Comparison of ENCODE assay signal across 19 cellular contexts in genomic region chr21:20292280-20292679, GRCh38.
DNase-seq lines count a peak whose midpoint lies in the region; ATAC-seq, FAIRE-seq and TF ChIP-seq lines count a peak whose summit lies in the region.
"Had no signal": no experiment of that assay in that cellular context is flagged by ENCODE, and none has a peak within 500 bp of the region (broad histone marks: within the 10 kb centered on the region; RNA-seq: fewer than 3 reads in every experiment).

No MANE protein-coding gene starts in this region.

- no peak overlapping the region for H2BK20ac ChIP-seq in IMR-90 (ENCODE audit: low read depth, low read length)

- no peak for TF ChIP-seq EP300 in K562 (IDR thresholded peaks at IDR 0.05; ENCODE audit: low read length)

- H4K5ac ChIP-seq in IMR-90 (ENCODE audit: low read depth, low read length) = no peak overlapping the region

- H3K27me3 ChIP-seq in IMR-90 (ENCODE audit: control insufficient read depth, insufficient read depth, low read length) = no peaks in the 10 kb centered on the region
- no peaks in the 10 kb centered on the region for H3K27me3 ChIP-seq in K562 (ENCODE audit: control insufficient read depth in 2 of 2, insufficient read depth in 2 of 2, low read length in 2 of 2)
- H3K27me3 ChIP-seq in vagina = no peaks in the 10 kb centered on the region
- H3K27me3 ChIP-seq in spleen (replicated peaks in 1 of 7) = no peaks in the 10 kb centered on the region

- in situ Hi-C loops in IMR-90 (cut with MboI; ENCODE audit: low sequenced_read_pairs) (no loop called here), K562 (cut with MboI) (no loop called here)

- H4K20me1 ChIP-seq in IMR-90 (ENCODE audit: insufficient read depth, low read length) (no peaks in the 10 kb centered on the region), K562 (replicated peaks; ENCODE audit: control insufficient read depth, insufficient read depth, low read length) (no peaks in the 10 kb centered on the region)

- CTCF ChIA-PET in IMR-90 (lab: Yijun Ruan, JAX) (no interaction called here), K562 (lab: Yijun Ruan, JAX; ENCODE audit: low intra/inter-chr PET ratio) (no interaction called here)

- H3K4me2 ChIP-seq in IMR-90 (ENCODE audit: low read depth, low read length) = no peak overlapping the region
- H3K4me2 ChIP-seq in K562 (ENCODE audit: insufficient read depth, low read length) = no peak overlapping the region
- H3K4me2 ChIP-seq: GM23338 had no signal

- no peak overlapping the region for H4K91ac ChIP-seq in IMR-90 (ENCODE audit: insufficient read depth, low read depth, low read length)

- no peaks in the 10 kb centered on the region for H3K79me1 ChIP-seq in IMR-90 (ENCODE audit: low read depth in 1 of 2, low read length in 2 of 2)

- H3K4me3 ChIP-seq in IMR-90 (ENCODE audit: insufficient read depth, low read depth, low read length) = no peak overlapping the region
- no peak overlapping the region for H3K4me3 ChIP-seq in LNCaP clone FGC (ENCODE audit: low read depth, low read length)
- H3K4me3 ChIP-seq in K562 = no peak overlapping the region
- no peak overlapping the region for H3K4me3 ChIP-seq in vagina
- no peak overlapping the region for H3K4me3 ChIP-seq in spleen
- H3K4me3 ChIP-seq: GM23338, HAP-1 had no signal

- H3K9me1 ChIP-seq in IMR-90 (ENCODE audit: insufficient read depth, low read length) (no peaks in the 10 kb centered on the region), K562 (ENCODE audit: control insufficient read depth, insufficient read depth, low read length) (no peaks in the 10 kb centered on the region)

- intact Hi-C loops in IMR-90 (cut with micrococcal nuclease) = no loop called here
- intact Hi-C loops in K562 (cut with micrococcal nuclease) = no loop called here
- intact Hi-C loops in vagina (cut with DNase I) = no loop called here
- intact Hi-C loops in spleen (cut with DNase I; ENCODE audit: low total_unique reads) = no loop called here
- intact Hi-C loops in left ventricle myocardium superior (cut with micrococcal nuclease) = no loop called here

- POLR2A ChIA-PET in IMR-90 (lab: Charles Lee; ENCODE audit: unreplicated experiment) = no interaction called here
- POLR2A ChIA-PET in K562 (lab: Yijun Ruan, JAX) = no interaction called here

- H3K27ac ChIP-seq in IMR-90 (ENCODE audit: insufficient read depth, low read length) (no peak overlapping the region), K562 (ENCODE audit: extremely low read depth, low read depth, low read length) (no peak overlapping the region), vagina (no peak overlapping the region), spleen (no peak overlapping the region)

- H3K9me3 ChIP-seq in IMR-90 (ENCODE audit: control insufficient read depth, insufficient read depth, low read length) = peaks cover 3% of the 10 kb centered on the region; the same call in 1 of the 2 replicates
- H3K9me3 ChIP-seq in K562 (replicated peaks; ENCODE audit: control insufficient read depth, insufficient read depth, low read depth, low read length) = no peaks in the 10 kb centered on the region
- H3K9me3 ChIP-seq in vagina = no peaks in the 10 kb centered on the region
- peaks cover 0 to 10% (median 1%) of the 10 kb centered on the region in 8 donors for H3K9me3 ChIP-seq in spleen
- H3K9me3 ChIP-seq: HAP-1 had no signal

- no peak overlapping the region for H3K9ac ChIP-seq in IMR-90 (ENCODE audit: low read depth, low read length)
- no peak overlapping the region for H3K9ac ChIP-seq in K562 (ENCODE audit: insufficient read depth in 1 of 2, low read depth in 2 of 2, low read length in 2 of 2)

- no peak overlapping the region for H3K56ac ChIP-seq in IMR-90 (ENCODE audit: extremely low read depth, insufficient read depth, low read length)

- H2AK9ac ChIP-seq in IMR-90 (replicated peaks; ENCODE audit: low read depth, low read length, poor library complexity) = no peak overlapping the region

- no peaks in the 10 kb centered on the region for H3K4me1 ChIP-seq in IMR-90 (ENCODE audit: control insufficient read depth, insufficient read depth, low read length)
- no peaks in the 10 kb centered on the region for H3K4me1 ChIP-seq in K562 (replicated peaks in 1 of 2; ENCODE audit: control insufficient read depth in 2 of 2, insufficient read depth in 2 of 2, low read length in 2 of 2)
- no peaks in the 10 kb centered on the region for H3K4me1 ChIP-seq in vagina
- no peaks in the 10 kb centered on the region for H3K4me1 ChIP-seq in spleen
- H3K4me1 ChIP-seq: HAP-1 had no signal

- no peak overlapping the region for H2BK5ac ChIP-seq in IMR-90 (ENCODE audit: low read depth, low read length, poor library complexity, severe bottlenecking)

- no peaks in the 10 kb centered on the region for H3K79me2 ChIP-seq in K562 (ENCODE audit: control insufficient read depth, insufficient read depth, low read length)

- ATAC-seq in IMR-90 (ENCODE audit: low read depth) (no peak), K562 (no peak), left ventricle myocardium superior (no peak)
- ATAC-seq: GM23338 had no signal

- no CpG with 5 or more reads among the region's 2 CpGs for WGBS in IMR-90 (ENCODE audit: extremely low coverage in 2 of 2, insufficient read length in 1 of 2), 2 experiments
- WGBS in K562 (ENCODE audit: insufficient coverage, low coverage, missing lambda C conversion rate) = 64% methylated on average over 2 of the region's 2 CpGs
- 79 to 93% (median 87%) methylated on average over 2 of the region's 2 CpGs for WGBS in spleen, 5 donors

- TF ChIP-seq RAD21 in IMR-90 (IDR thresholded peaks at IDR 0.05; ENCODE audit: low read length) (no peak), K562 (CRISPR knock-in tag; conservative IDR thresholded peaks at IDR 0.05 in 1 of 2, IDR thresholded peaks at IDR 0.05 in 1 of 2) (no peak)

- FAIRE-seq in K562 (lab: Jason Lieb, UNC) = no peak
- FAIRE-seq: GM12891, GM18507, H54 had no signal

- no peak overlapping the region for H3K14ac ChIP-seq in IMR-90 (replicated peaks; ENCODE audit: low read depth, low read length)

- TF ChIP-seq POLR2A in IMR-90 (IDR thresholded peaks at IDR 0.05; ENCODE audit: low read depth, low read length) = no peak
- no peak for TF ChIP-seq POLR2A in K562 (conservative IDR thresholded peaks at IDR 0.05)
- no peak for TF ChIP-seq POLR2A in vagina (IDR thresholded peaks at IDR 0.05)
- TF ChIP-seq POLR2A in spleen (IDR thresholded peaks at IDR 0.05) = no peak

- no peak overlapping the region for H4K8ac ChIP-seq in IMR-90 (ENCODE audit: low read depth in 2 of 2, low read length in 2 of 2)

- no peak overlapping the region for H2AFZ ChIP-seq in IMR-90 (replicated peaks; ENCODE audit: low read length, poor library complexity)
- no peak overlapping the region for H2AFZ ChIP-seq in K562 (ENCODE audit: low read depth, low read length)
- H2AFZ ChIP-seq: GM23338 had no signal

- no peak overlapping the region for H3K23ac ChIP-seq in IMR-90 (ENCODE audit: low read depth, low read length)

- no peak overlapping the region for H2BK15ac ChIP-seq in IMR-90 (ENCODE audit: low read depth, low read length)

- BruUV-seq in IMR-90 (replicated peaks; lab: Mats Ljungman, UMichigan) (no TSS peak), K562 (replicated peaks; lab: Mats Ljungman, UMichigan) (no TSS peak)

- H3K36me3 ChIP-seq in IMR-90 (ENCODE audit: control insufficient read depth, insufficient read depth, low read length) (no peaks in the 10 kb centered on the region), K562 (ENCODE audit: control insufficient read depth, insufficient read depth, low read length) (no peaks in the 10 kb centered on the region), vagina (no peaks in the 10 kb centered on the region), spleen (no peaks in the 10 kb centered on the region)
- H3K36me3 ChIP-seq: HAP-1 had no signal

- no peak overlapping the region for H2AK5ac ChIP-seq in IMR-90 (ENCODE audit: low read depth, low read length)

- H3K4ac ChIP-seq in IMR-90 (ENCODE audit: low read depth, low read length) = no peak overlapping the region

- H2BK120ac ChIP-seq in IMR-90 (ENCODE audit: low read depth, low read length) = no peak overlapping the region

- DNase-seq in IMR-90 (no peak), LNCaP clone FGC (ENCODE audit: low read depth) (peak; percentile 67), K562 (ENCODE audit: extremely low read depth in 1 of 4, low spot score in 3 of 4) (no peak), vagina (ENCODE audit: extremely low spot score in 2 of 2) (no peak), spleen (no peak), left ventricle myocardium superior (no peak)
- DNase-seq: C1 segment of cervical spinal cord; Calu3; CD4-positive, alpha-beta memory T cell; COR-L47; DMS53; DMS79 treated with DMSO at 0.1 percent for 48 hours; GF-D8; HFFc6 had no signal

- TF ChIP-seq CTCF in IMR-90 (conservative IDR thresholded peaks at IDR 0.05; ENCODE audit: low read depth, low read length) (no peak), LNCaP clone FGC (IDR thresholded peaks at IDR 0.05; ENCODE audit: control insufficient read depth, extremely low read depth, insufficient read depth) (no peak), K562 (IDR thresholded peaks at IDR 0.05 in 2 of 3, conservative IDR thresholded peaks at IDR 0.05 in 1 of 3; ENCODE audit: insufficient read depth in 2 of 3, low read depth in 1 of 3, low read length in 3 of 3) (no peak), vagina (IDR thresholded peaks at IDR 0.05) (no peak), spleen (IDR thresholded peaks at IDR 0.05 in 8 of 11, conservative IDR thresholded peaks at IDR 0.05 in 3 of 11) (no peak)

- H3K18ac ChIP-seq in IMR-90 (ENCODE audit: low read depth, low read length) = no peak overlapping the region

- dilution Hi-C loops in IMR-90 (cut with HindIII; ENCODE audit: low sequenced_read_pairs, unreplicated experiment) = no loop called here

TF ChIP-seq in IMR-90, 13 proteins besides CTCF, POLR2A, EP300 and RAD21:
- TF ChIP-seq RCOR1 (IDR thresholded peaks at IDR 0.05; ENCODE audit: insufficient replicate concordance, low read length) (no peak), MAFK (IDR thresholded peaks at IDR 0.05; ENCODE audit: low read depth, low read length) (peak; percentile 83)

TF ChIP-seq in K562, 482 proteins besides CTCF, POLR2A, EP300 and RAD21:
- TF ChIP-seq MAFF (IDR thresholded peaks at IDR 0.05; ENCODE audit: low read length) (peak; percentile 78), ZNF316 (IDR thresholded peaks at IDR 0.05) (peak; percentile 85), MAFG (tag; conservative IDR thresholded peaks at IDR 0.05) (0 out of 2 replicates have a peak, but pooled peaks have one; percentile 49), C11orf30 (IDR thresholded peaks at IDR 0.05; ENCODE audit: low read depth) (peak; percentile 72), PKNOX1 (IDR thresholded peaks at IDR 0.05) (no peak), SPI1 (IDR thresholded peaks at IDR 0.05; ENCODE audit: borderline replicate concordance, low read depth, low read length) (no peak), MAFK (IDR thresholded peaks at IDR 0.05; ENCODE audit: low read length) (peak; percentile 70)
TF ChIP-seq in K562: peak in this region for 5.
